7 cellular contexts compared by ENCODE assay signal in genomic region chr15:69895202-69895601, GRCh38.
"Had no signal": no experiment of that assay in that cellular context is flagged by ENCODE, and none has a peak within 500 bp of the region (broad histone marks: within the 10 kb centered on the region; RNA-seq: fewer than 3 reads in every experiment).

No MANE protein-coding gene starts in this region.

- DNase-seq: GM23248, GOT3, H7, IMR-90, KG1 had no signal

- ATAC-seq: HCT116, K562 had no signal
